In the genomic region with DNA sequence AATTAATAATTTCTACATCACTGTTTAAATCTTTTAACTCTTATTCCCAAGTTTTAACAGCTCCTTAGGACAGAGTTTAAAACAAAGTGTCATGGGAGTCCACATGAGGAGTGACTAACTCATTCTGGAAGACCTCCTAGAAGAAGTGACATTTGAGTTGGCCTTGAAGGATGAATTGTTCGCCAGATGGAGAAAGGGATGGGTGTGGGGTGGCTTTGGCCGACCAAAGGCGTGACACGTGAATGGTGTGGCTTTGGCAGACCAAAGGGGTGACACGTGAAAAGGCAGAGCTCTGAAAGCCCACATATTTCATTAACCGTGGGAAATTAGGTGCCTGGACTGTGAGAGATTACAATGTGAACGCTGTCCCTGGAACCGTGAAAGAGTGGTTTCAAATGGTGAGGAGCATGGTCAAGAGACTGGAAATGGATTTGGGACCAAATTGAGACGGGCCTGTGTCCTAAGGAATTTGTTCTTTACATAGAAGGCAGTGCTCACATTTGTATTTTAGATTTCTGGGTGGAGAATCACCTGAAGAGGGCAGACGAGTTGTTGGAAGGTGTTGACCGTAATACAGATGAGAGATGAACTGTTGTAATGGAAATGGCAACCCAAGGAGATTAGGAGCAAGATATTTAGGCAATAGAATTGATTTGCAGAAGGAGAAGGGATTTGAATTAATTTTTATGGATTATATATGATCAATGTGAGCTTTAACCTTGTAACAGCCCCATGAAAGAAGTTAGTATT, we compare ENCODE assay signal across 1 cellular context.
TF ChIP-seq lines count a peak whose summit lies in the region.

No MANE protein-coding gene starts in this region.

TF ChIP-seq in H1, 55 proteins besides CTCF, POLR2A, EP300 and RAD21 (continued from another document):
- TF ChIP-seq, protein P1, sequence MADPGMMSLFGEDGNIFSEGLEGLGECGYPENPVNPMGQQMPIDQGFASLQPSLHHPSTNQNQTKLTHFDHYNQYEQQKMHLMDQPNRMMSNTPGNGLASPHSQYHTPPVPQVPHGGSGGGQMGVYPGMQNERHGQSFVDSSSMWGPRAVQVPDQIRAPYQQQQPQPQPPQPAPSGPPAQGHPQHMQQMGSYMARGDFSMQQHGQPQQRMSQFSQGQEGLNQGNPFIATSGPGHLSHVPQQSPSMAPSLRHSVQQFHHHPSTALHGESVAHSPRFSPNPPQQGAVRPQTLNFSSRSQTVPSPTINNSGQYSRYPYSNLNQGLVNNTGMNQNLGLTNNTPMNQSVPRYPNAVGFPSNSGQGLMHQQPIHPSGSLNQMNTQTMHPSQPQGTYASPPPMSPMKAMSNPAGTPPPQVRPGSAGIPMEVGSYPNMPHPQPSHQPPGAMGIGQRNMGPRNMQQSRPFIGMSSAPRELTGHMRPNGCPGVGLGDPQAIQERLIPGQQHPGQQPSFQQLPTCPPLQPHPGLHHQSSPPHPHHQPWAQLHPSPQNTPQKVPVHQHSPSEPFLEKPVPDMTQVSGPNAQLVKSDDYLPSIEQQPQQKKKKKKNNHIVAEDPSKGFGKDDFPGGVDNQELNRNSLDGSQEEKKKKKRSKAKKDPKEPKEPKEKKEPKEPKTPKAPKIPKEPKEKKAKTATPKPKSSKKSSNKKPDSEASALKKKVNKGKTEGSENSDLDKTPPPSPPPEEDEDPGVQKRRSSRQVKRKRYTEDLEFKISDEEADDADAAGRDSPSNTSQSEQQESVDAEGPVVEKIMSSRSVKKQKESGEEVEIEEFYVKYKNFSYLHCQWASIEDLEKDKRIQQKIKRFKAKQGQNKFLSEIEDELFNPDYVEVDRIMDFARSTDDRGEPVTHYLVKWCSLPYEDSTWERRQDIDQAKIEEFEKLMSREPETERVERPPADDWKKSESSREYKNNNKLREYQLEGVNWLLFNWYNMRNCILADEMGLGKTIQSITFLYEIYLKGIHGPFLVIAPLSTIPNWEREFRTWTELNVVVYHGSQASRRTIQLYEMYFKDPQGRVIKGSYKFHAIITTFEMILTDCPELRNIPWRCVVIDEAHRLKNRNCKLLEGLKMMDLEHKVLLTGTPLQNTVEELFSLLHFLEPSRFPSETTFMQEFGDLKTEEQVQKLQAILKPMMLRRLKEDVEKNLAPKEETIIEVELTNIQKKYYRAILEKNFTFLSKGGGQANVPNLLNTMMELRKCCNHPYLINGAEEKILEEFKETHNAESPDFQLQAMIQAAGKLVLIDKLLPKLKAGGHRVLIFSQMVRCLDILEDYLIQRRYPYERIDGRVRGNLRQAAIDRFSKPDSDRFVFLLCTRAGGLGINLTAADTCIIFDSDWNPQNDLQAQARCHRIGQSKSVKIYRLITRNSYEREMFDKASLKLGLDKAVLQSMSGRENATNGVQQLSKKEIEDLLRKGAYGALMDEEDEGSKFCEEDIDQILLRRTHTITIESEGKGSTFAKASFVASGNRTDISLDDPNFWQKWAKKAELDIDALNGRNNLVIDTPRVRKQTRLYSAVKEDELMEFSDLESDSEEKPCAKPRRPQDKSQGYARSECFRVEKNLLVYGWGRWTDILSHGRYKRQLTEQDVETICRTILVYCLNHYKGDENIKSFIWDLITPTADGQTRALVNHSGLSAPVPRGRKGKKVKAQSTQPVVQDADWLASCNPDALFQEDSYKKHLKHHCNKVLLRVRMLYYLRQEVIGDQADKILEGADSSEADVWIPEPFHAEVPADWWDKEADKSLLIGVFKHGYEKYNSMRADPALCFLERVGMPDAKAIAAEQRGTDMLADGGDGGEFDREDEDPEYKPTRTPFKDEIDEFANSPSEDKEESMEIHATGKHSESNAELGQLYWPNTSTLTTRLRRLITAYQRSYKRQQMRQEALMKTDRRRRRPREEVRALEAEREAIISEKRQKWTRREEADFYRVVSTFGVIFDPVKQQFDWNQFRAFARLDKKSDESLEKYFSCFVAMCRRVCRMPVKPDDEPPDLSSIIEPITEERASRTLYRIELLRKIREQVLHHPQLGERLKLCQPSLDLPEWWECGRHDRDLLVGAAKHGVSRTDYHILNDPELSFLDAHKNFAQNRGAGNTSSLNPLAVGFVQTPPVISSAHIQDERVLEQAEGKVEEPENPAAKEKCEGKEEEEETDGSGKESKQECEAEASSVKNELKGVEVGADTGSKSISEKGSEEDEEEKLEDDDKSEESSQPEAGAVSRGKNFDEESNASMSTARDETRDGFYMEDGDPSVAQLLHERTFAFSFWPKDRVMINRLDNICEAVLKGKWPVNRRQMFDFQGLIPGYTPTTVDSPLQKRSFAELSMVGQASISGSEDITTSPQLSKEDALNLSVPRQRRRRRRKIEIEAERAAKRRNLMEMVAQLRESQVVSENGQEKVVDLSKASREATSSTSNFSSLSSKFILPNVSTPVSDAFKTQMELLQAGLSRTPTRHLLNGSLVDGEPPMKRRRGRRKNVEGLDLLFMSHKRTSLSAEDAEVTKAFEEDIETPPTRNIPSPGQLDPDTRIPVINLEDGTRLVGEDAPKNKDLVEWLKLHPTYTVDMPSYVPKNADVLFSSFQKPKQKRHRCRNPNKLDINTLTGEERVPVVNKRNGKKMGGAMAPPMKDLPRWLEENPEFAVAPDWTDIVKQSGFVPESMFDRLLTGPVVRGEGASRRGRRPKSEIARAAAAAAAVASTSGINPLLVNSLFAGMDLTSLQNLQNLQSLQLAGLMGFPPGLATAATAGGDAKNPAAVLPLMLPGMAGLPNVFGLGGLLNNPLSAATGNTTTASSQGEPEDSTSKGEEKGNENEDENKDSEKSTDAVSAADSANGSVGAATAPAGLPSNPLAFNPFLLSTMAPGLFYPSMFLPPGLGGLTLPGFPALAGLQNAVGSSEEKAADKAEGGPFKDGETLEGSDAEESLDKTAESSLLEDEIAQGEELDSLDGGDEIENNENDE (IDR thresholded peaks at IDR 0.05; ENCODE audit: insufficient replicate concordance, low read length) = no peak
- TF ChIP-seq RXRA (IDR thresholded peaks at IDR 0.05; ENCODE audit: insufficient read depth, low read depth, low read length) = no peak
- TF ChIP-seq TCF12 (IDR thresholded peaks at IDR 0.05; ENCODE audit: low read depth, low read length) = no peak
- no peak for TF ChIP-seq GTF2F1 (IDR thresholded peaks at IDR 0.05; ENCODE audit: borderline replicate concordance, low read depth, low read length)
- no peak for TF ChIP-seq CBX8 (IDR thresholded peaks at IDR 0.05; ENCODE audit: borderline replicate concordance, low read depth, low read length)
- TF ChIP-seq KDM5A (IDR thresholded peaks at IDR 0.05; ENCODE audit: low read length) = no peak
